8 cellular contexts compared by ENCODE assay signal in the genomic region with DNA sequence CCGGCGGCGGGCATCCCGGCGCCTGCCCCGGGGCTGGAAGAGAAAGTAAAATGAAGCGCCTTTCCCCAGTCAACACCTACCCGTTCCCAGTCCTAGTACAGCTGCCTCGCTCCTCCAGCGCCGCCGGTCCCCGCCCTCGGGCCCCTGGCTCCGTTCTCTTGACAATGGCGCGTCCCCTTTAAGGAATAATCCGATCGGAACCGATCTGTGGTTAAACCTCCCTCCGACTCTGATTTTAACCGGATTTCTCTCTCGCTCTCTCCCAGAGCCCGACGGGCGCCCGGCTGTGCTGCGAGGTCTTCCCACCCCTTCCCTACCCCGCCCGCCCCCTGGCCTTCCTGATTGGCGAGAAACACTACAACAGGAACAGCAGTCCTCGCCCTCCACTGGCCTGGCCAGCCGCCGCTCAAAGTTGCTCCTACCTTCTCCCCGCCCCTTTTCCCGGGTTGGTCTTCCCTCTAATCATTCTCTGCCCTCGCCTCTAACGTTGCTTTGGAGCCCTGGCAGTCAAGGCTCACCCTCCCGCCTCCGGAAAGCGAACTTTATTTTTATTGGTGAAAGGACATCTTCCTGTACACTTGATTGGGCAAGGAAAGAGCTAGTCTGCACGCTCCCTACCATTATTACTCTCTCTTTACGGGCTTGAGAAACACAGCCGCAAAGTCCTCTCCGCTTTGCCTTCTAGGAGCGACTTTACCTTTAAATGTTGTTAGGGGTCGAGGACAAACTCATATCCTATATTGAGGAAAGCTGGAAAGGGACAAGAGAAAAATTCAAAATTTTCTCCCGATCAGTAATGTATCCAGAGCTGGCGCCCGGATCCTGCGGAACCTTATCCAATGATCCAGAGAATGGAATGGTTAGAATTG. TPM values are rescaled to one million over a fixed set of nuclear protein-coding genes. Genes with fewer than 3 reads are reported as not detected.
DNase-seq lines count a peak whose midpoint lies in the region; ATAC-seq and TF ChIP-seq lines count a peak whose summit lies in the region.

A gene (minus strand): TSS at position 282 of the 869 bp plus-strand sequence. CDS start 145,869 bp downstream, outside the sequence.

- H3K27me3 ChIP-seq in ascending aorta (no peaks in the 10 kb centered on the region), right atrium auricular region (no peaks in the 10 kb centered on the region), psoas muscle (ENCODE audit: insufficient read depth in 3 of 3, low read length in 2 of 3) (no peaks in the 10 kb centered on the region), uterus (no peaks in the 10 kb centered on the region)

- 0% methylated on average over 49 to 51 of the region's 51 CpGs for WGBS in psoas muscle, 3 donors

- H3K4me3 Mint-ChIP-seq in T-helper 2 cell treated with Interferon-gamma antibody and Interleukin-4, amounts not matched to agents 5 μg/mL and 100 μg/mL, for 36 hours = peak within 1 kb of the TSS; percentile 90

- peaks cover 5% of the 10 kb centered on the region for H3K27me3 Mint-ChIP-seq in T-helper 2 cell treated with Interferon-gamma antibody and Interleukin-4, amounts not matched to agents 5 μg/mL and 100 μg/mL, for 36 hours (ENCODE audit: low read depth)

- H3K36me3 Mint-ChIP-seq in T-helper 2 cell treated with Interferon-gamma antibody and Interleukin-4, amounts not matched to agents 5 μg/mL and 100 μg/mL, for 36 hours (ENCODE audit: low read depth) = peaks cover 2% of the 10 kb centered on the region

- H3K4me3 ChIP-seq in ascending aorta = peak within 1 kb of the TSS; percentile 60 to 89
- H3K4me3 ChIP-seq in right atrium auricular region = peak within 1 kb of the TSS; percentile 77 to 91
- peak within 1 kb of the TSS; percentile 98 for H3K4me3 ChIP-seq in psoas muscle
- H3K4me3 ChIP-seq in uterus = peak within 1 kb of the TSS; percentile 82 to 91

- ATAC-seq in GM18502 (IDR thresholded peaks at IDR 0.05; ENCODE audit: poor library complexity, unreplicated experiment) (peak; percentile 87), HG02970 (IDR thresholded peaks at IDR 0.05; ENCODE audit: low FRiP score, unreplicated experiment) (peak; percentile 88), psoas muscle (peak; percentile 93 to 96 (median 95))

- DNase-seq in NCI-H1930 (lab: John Stamatoyannopoulos, UW) (peak; percentile 96 to 99), ascending aorta (ENCODE audit: low spot score in 2 of 2) (peak; percentile 98 to 100), right atrium auricular region (ENCODE audit: low spot score) (peak; percentile 99), psoas muscle (peak; percentile 100), uterus (peak; percentile 99 to 100)
- peak; percentile 98 for DNase-seq in T-helper 2 cell treated with Interferon-gamma antibody and Interleukin-4, amounts not matched to agents 5 μg/mL and 100 μg/mL, for 36 hours (ENCODE audit: low spot score)

- peaks cover 40% of the 10 kb centered on the region for H3K4me1 Mint-ChIP-seq in T-helper 2 cell treated with Interferon-gamma antibody and Interleukin-4, amounts not matched to agents 5 μg/mL and 100 μg/mL, for 36 hours (ENCODE audit: low read depth)

- H3K36me3 ChIP-seq in ascending aorta (no peaks in the 10 kb centered on the region), right atrium auricular region (no peaks in the 10 kb centered on the region), psoas muscle (ENCODE audit: insufficient read depth in 1 of 2, low read depth in 1 of 2) (no peaks in the 10 kb centered on the region), uterus (no peaks in the 10 kb centered on the region)

- peak; percentile 49 to 80 for TF ChIP-seq POLR2A in uterus (IDR thresholded peaks at IDR 0.05)

- H3K9me3 ChIP-seq in ascending aorta (no peaks in the 10 kb centered on the region), right atrium auricular region (no peaks in the 10 kb centered on the region), psoas muscle (no peaks in the 10 kb centered on the region), uterus (no peaks in the 10 kb centered on the region)

- H3K9me3 Mint-ChIP-seq in T-helper 2 cell treated with Interferon-gamma antibody and Interleukin-4, amounts not matched to agents 5 μg/mL and 100 μg/mL, for 36 hours = no peaks in the 10 kb centered on the region

- H3K27ac ChIP-seq in ascending aorta (peak within 1 kb of the TSS; percentile 85 to 95), right atrium auricular region (peak within 1 kb of the TSS; percentile 93 to 96), psoas muscle (peak within 1 kb of the TSS; percentile 98), uterus (peak within 1 kb of the TSS; percentile 92 to 97)

- peaks cover 0 to 20% of the 10 kb centered on the region in 2 donors for H3K4me1 ChIP-seq in ascending aorta
- H3K4me1 ChIP-seq in right atrium auricular region = peaks cover 0 to 33% of the 10 kb centered on the region in 2 donors
- H3K4me1 ChIP-seq in psoas muscle = peaks cover 37% of the 10 kb centered on the region
- peaks cover 0 to 12% of the 10 kb centered on the region in 2 donors for H3K4me1 ChIP-seq in uterus

- peak within 1 kb of the TSS; percentile 86 for H3K27ac Mint-ChIP-seq in T-helper 2 cell treated with Interferon-gamma antibody and Interleukin-4, amounts not matched to agents 5 μg/mL and 100 μg/mL, for 36 hours

- intact Hi-C loops in ascending aorta (cut with DNase I) (loop anchor here (1.0 to 5.0 kb wide), 5 partner anchors 21 to 203 kb away; a partner anchor contains a TSS), psoas muscle (cut with DNase I) (loop anchor here (2.0 to 10.0 kb wide), 5 partner anchors 51 to 203 kb away; a partner anchor contains a TSS), uterus (cut with DNase I; ENCODE audit: low total_unique reads) (loop anchor here (2.0 kb wide), 1 partner anchor 51 kb away; a partner anchor contains a TSS)

- no peak for TF ChIP-seq CTCF in ascending aorta (IDR thresholded peaks at IDR 0.05)
- TF ChIP-seq CTCF in right atrium auricular region (IDR thresholded peaks at IDR 0.05) = no peak
- TF ChIP-seq CTCF in psoas muscle (IDR thresholded peaks at IDR 0.05) = no peak
- TF ChIP-seq CTCF in uterus (IDR thresholded peaks at IDR 0.05) = no peak

RNA-seq across cellular contexts. Expression of the gene that starts here (rescaled TPM):
- total RNA-seq in ascending aorta (40.6 TPM), right atrium auricular region (10 to 100 TPM; 29.8 to 35.1 TPM), psoas muscle (10 to 100 TPM; 15.0 to 21.7 (median 20.9) TPM), uterus (100 to 1,000 TPM in 2 of 4 donors, 10 to 100 TPM in 2; 62.5 to 119 (median 98.8) TPM)
- polyA plus RNA-seq in psoas muscle = 10 to 100 TPM in 2 of 3 donors, 1 to 10 TPM in 1; 4.8 to 14.5 (median 10.3) TPM

Comparison
In these comparisons a context has a peak if more than half of its experiments do, and no peak if none do; other contexts are left out.
1. Peak in every context shown above with its lines: DNase-seq, ATAC-seq, H3K4me3 ChIP-seq and H3K27ac ChIP-seq.